In the genomic region with DNA sequence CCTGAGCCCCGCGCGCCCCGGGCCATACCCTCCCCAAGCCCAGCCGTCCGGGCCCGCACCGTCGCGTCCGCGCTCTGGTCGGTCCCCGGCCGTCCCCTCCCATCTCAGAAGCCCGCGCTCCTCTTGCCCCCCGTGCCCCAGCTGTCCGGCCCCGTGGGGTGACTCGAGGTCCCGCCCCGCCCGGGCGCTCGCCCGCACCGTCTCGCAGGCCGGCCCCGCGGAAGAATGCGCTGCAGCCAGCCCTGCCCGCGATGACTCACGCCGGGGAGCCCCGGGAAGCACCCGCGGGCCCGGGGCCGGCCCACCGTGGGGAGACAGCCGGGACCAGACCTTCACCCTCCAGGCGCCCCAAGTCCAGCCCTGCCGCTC, we compare ENCODE assay signal across 8 cellular contexts. TPM values are rescaled to one million over a fixed set of nuclear protein-coding genes. Genes with fewer than 3 reads are reported as not detected.
A peak's percentile ranks its signal among the peaks of the same experiment; 100 is the strongest.
DNase-seq lines count a peak whose midpoint lies in the region; ATAC-seq, FAIRE-seq and TF ChIP-seq lines count a peak whose summit lies in the region.

No MANE protein-coding gene starts in this region.

- no peaks in the 10 kb centered on the region for H3K9me3 Mint-ChIP-seq in activated CD8-positive, alpha-beta T cell treated with anti-CD3 and anti-CD28 coated beads, Interleukin-2, amount 10 ng/mL, durations not matched to agents 7 days and 5 days (ENCODE audit: insufficient read depth)

- DNase-seq in A549 (ENCODE audit: low read depth in 1 of 2, low spot score in 1 of 2) (peak; percentile 81 to 89), HK-2 (ENCODE audit: unreplicated experiment) (peak; percentile 67), fibroblast of the aortic adventitia (ENCODE audit: low read depth) (peak; percentile 60), psoas muscle (peak; percentile 65 to 66), head of caudate nucleus (no peak), NCI-H1417 (lab: John Stamatoyannopoulos, UW) (no peak)
- DNase-seq in activated CD8-positive, alpha-beta T cell treated with anti-CD3 and anti-CD28 coated beads, Interleukin-2, amount 10 ng/mL, durations not matched to agents 7 days and 5 days: peak; percentile 41
- no peak for DNase-seq in central memory CD4-positive, alpha-beta T cell

- H3K27ac ChIP-seq in A549 (peak overlapping the region; percentile 92 to 94), psoas muscle (no peak overlapping the region)

- TF ChIP-seq CTCF in A549 (IDR thresholded peaks at IDR 0.05): no peak
- no peak for TF ChIP-seq CTCF in fibroblast of the aortic adventitia (IDR thresholded peaks at IDR 0.05; ENCODE audit: insufficient read depth, low read length)
- TF ChIP-seq CTCF in psoas muscle (IDR thresholded peaks at IDR 0.05): no peak

- H3K4me2 ChIP-seq in A549: peak overlapping the region; percentile 93

- no CpG with 5 or more reads among the region's 46 CpGs for WGBS in A549 (ENCODE audit: missing lambda C conversion rate)
- 0 to 2% (median 1%) methylated on average over 4 to 46 of the region's 46 CpGs for WGBS in psoas muscle, 3 donors

- H3K9me3 ChIP-seq in A549: no peaks in the 10 kb centered on the region
- H3K9me3 ChIP-seq in psoas muscle: no peaks in the 10 kb centered on the region

- H3K36me3 ChIP-seq in psoas muscle (ENCODE audit: insufficient read depth in 1 of 2, low read depth in 1 of 2): no peaks in the 10 kb centered on the region

- no peak overlapping the region for H3K4me3 Mint-ChIP-seq in activated CD8-positive, alpha-beta T cell treated with anti-CD3 and anti-CD28 coated beads, Interleukin-2, amount 10 ng/mL, durations not matched to agents 7 days and 5 days

- H3K4me1 Mint-ChIP-seq in activated CD8-positive, alpha-beta T cell treated with anti-CD3 and anti-CD28 coated beads, Interleukin-2, amount 10 ng/mL, durations not matched to agents 7 days and 5 days (ENCODE audit: low read depth): peaks cover 44% of the 10 kb centered on the region

- H3K27me3 ChIP-seq in psoas muscle (ENCODE audit: insufficient read depth in 3 of 3, low read length in 2 of 3): peaks cover 0 to 61% (median 26%) of the 10 kb centered on the region in 3 donors

- intact Hi-C loops in psoas muscle (cut with DNase I): no loop called here
- intact Hi-C loops in head of caudate nucleus (cut with DNase I): no loop called here

- no peak for TF ChIP-seq RAD21 in A549 (conservative IDR thresholded peaks at IDR 0.05 in 1 of 2, IDR thresholded peaks at IDR 0.05 in 1 of 2)

- peak; percentile 45 to 68 for ATAC-seq in A549
- ATAC-seq in activated CD8-positive, alpha-beta T cell treated with anti-CD3 and anti-CD28 coated beads, Interleukin-2, amount 10 ng/mL, durations not matched to agents 7 days and 5 days: peak; percentile 31
- peak; percentile 18 to 40 (median 32) for ATAC-seq in psoas muscle

- CTCF ChIA-PET in A549 (lab: Yijun Ruan, JAX): interaction anchor here (0.6 to 9.5 kb wide), 31 partner anchors 10 to 397 kb away, joined by 3 to 75 read pairs (median 6); partner anchors contain the start of genes CDKN1C and NAP1L4
- CTCF ChIA-PET in activated CD8-positive, alpha-beta T cell treated with anti-CD3 and anti-CD28 coated beads, Interleukin-2, amount 10 ng/mL, durations not matched to agents 7 days and 5 days (lab: Charles Lee): interaction anchor here (0.6 to 4.0 kb wide), 31 partner anchors 9 to 543 kb away, joined by 3 to 55 read pairs (median 4); partner anchors contain the start of genes CDKN1C and TSSC4

- no peak overlapping the region for H3K27ac Mint-ChIP-seq in activated CD8-positive, alpha-beta T cell treated with anti-CD3 and anti-CD28 coated beads, Interleukin-2, amount 10 ng/mL, durations not matched to agents 7 days and 5 days

- TF ChIP-seq POLR2A in A549 (IDR thresholded peaks at IDR 0.05; ENCODE audit: low read length): no peak

- peak in 1 of 2 experiments; percentile 18; a peak in 1 of 5 replicates for TF ChIP-seq EP300 in A549 (IDR thresholded peaks at IDR 0.05)

- no peak for FAIRE-seq in A549 (lab: Jason Lieb, UNC)

- POLR2A ChIA-PET in A549 (lab: Yijun Ruan, JAX): interaction anchor here (0.5 to 4.8 kb wide), 30 partner anchors 11 to 1181 kb away, joined by 3 to 74 read pairs (median 5); partner anchors contain the start of genes CARS1, CDKN1C, NAP1L4 and ZNF195
- POLR2A ChIA-PET in activated CD8-positive, alpha-beta T cell treated with anti-CD3 and anti-CD28 coated beads, Interleukin-2, amount 10 ng/mL, durations not matched to agents 7 days and 5 days (lab: Charles Lee): interaction anchor here (0.9 to 2.4 kb wide), 3 partner anchors 12 to 37 kb away, joined by 3 to 7 read pairs (median 6); no protein-coding TSS in a partner anchor

- H3K4me3 ChIP-seq in A549 (peak overlapping the region; percentile 67), fibroblast of the aortic adventitia (ENCODE audit: low read depth, low read length) (peak overlapping the region; percentile 74), psoas muscle (peak overlapping the region; percentile 65)

- peaks cover 26% of the 10 kb centered on the region for H3K27me3 Mint-ChIP-seq in activated CD8-positive, alpha-beta T cell treated with anti-CD3 and anti-CD28 coated beads, Interleukin-2, amount 10 ng/mL, durations not matched to agents 7 days and 5 days (ENCODE audit: low read depth)

- H3K36me3 Mint-ChIP-seq in activated CD8-positive, alpha-beta T cell treated with anti-CD3 and anti-CD28 coated beads, Interleukin-2, amount 10 ng/mL, durations not matched to agents 7 days and 5 days (ENCODE audit: low read depth): no peaks in the 10 kb centered on the region

- H3K4me1 ChIP-seq in A549: peaks cover 35% of the 10 kb centered on the region
- H3K4me1 ChIP-seq in psoas muscle: peaks cover 11% of the 10 kb centered on the region

TF ChIP-seq in A549, 52 proteins besides CTCF, POLR2A, EP300 and RAD21 (continues in another document):
- TF ChIP-seq TFCP2L1 (CRISPR knock-in tag; IDR thresholded peaks at IDR 0.05) (0 out of 2 replicates have a peak, but pooled peaks have one; percentile 35), GATA3 (IDR thresholded peaks at IDR 0.05; ENCODE audit: borderline replicate concordance) (peak; percentile 28; the same call in 1 of the 2 replicates), SMC3 (IDR thresholded peaks at IDR 0.05) (0 out of 3 replicates have a peak, but pooled peaks have one; percentile 3), NPAS2 (CRISPR knock-in tag; IDR thresholded peaks at IDR 0.05; ENCODE audit: borderline replicate concordance) (no peak), REST (IDR thresholded peaks at IDR 0.05) (no peak), CEBPB (IDR thresholded peaks at IDR 0.05) (no peak), KDM5A (IDR thresholded peaks at IDR 0.05) (no peak), FOSL2 (IDR thresholded peaks at IDR 0.05) (peak; percentile 53), FOSL2 (CRISPR knock-in tag; IDR thresholded peaks at IDR 0.05) (peak; percentile 97), TP53 (CRISPR knock-in tag; IDR thresholded peaks at IDR 0.05) (no peak), HEYL (CRISPR knock-in tag; IDR thresholded peaks at IDR 0.05) (no peak), MAZ (IDR thresholded peaks at IDR 0.05; ENCODE audit: borderline replicate concordance, low read depth, low read length) (0 out of 2 replicates have a peak, but pooled peaks have one; percentile 54)

RNA-seq across cellular contexts. Expression of gene PHLDA2, which starts 0.3 kb away (rescaled TPM):
- polyA plus RNA-seq in A549 (2011; rRNA removed) (6.3 and 7.0 TPM in 2 replicates), A549 (2017; fragmentation: RNase III; extraction: RNeasy Plus Mini Kit Qiagen cat#74134 plus additional on column Dnase treatment) (43.6 to 49.6 TPM (median 47.6 TPM) in 3 replicates), psoas muscle (1 to 10 TPM in 1 of 3 donors, under 1 TPM in 2; 0.87 to 7.3 (median 0.97) TPM)
- polyA plus RNA-seq in A549 (2012; cell fraction: cytosol; rRNA removed): 80.1 and 91.2 TPM in 2 replicates
- polyA plus RNA-seq in A549 (2012; cell fraction: nucleus; rRNA removed): 68.3 and 133 TPM in 2 replicates
- polyA minus RNA-seq in A549 (2011; rRNA and poly(A)+ RNA removed): 3.6 and 5.5 TPM in 2 replicates
- 1 to 10 TPM; 1.3 to 2.6 TPM for total RNA-seq in activated CD8-positive, alpha-beta T cell treated with anti-CD3 and anti-CD28 coated beads, Interleukin-2, amount 10 ng/mL, durations not matched to agents 7 days and 5 days
- total RNA-seq in fibroblast of the aortic adventitia (ENCODE audit: low replicate concordance) (1.2 and 3.8 TPM in 2 replicates), psoas muscle (1 to 10 TPM in 1 of 4 donors, under 1 TPM in 3; 0.49 to 1.1 (median 0.69) TPM)

RNA-seq across cellular contexts. Expression of gene CDKN1C, which starts 43.9 kb away (rescaled TPM):
- polyA plus RNA-seq in A549 (2011; rRNA removed): 0.40 and 0.41 TPM in 2 replicates
- polyA plus RNA-seq in A549 (2012; cell fraction: cytosol; rRNA removed): 0.11 and 0.25 TPM in 2 replicates
- polyA plus RNA-seq in A549 (2012; cell fraction: nucleus; rRNA removed): 0.34 and 0.62 TPM in 2 replicates
- 0.16 to 0.36 TPM (median 0.30 TPM) in 3 replicates for polyA plus RNA-seq in A549 (2017; fragmentation: RNase III; extraction: RNeasy Plus Mini Kit Qiagen cat#74134 plus additional on column Dnase treatment)
- polyA minus RNA-seq in A549 (2011; rRNA and poly(A)+ RNA removed): 0.29 TPM in 1 of 2 replicates, not detected in the other
- under 1 TPM; 0.21 to 0.32 TPM for total RNA-seq in activated CD8-positive, alpha-beta T cell treated with anti-CD3 and anti-CD28 coated beads, Interleukin-2, amount 10 ng/mL, durations not matched to agents 7 days and 5 days
- 4.2 and 76.6 TPM in 2 replicates for total RNA-seq in fibroblast of the aortic adventitia (ENCODE audit: low replicate concordance)
- 10 to 100 TPM; 14.3 to 37.7 (median 27.9) TPM for total RNA-seq in psoas muscle
- 10 to 100 TPM; 24.5 to 49.4 (median 30.7) TPM for polyA plus RNA-seq in psoas muscle

Comparison
In these comparisons a context has a peak if more than half of its experiments do, and no peak if none do; other contexts are left out.
1. DNase-seq: peak in A549 (2 of 2), HK-2 (single experiment), activated CD8-positive, alpha-beta T cell treated with anti-CD3 and anti-CD28 coated beads, Interleukin-2, amount 10 ng/mL, durations not matched to agents 7 days and 5 days (single experiment), fibroblast of the aortic adventitia (single experiment) and psoas muscle (2 of 2); none in head of caudate nucleus (0 of 42), NCI-H1417 (0 of 3) and central memory CD4-positive, alpha-beta T cell (single experiment).
2. Peak in every context shown above with its lines, with median percentiles within 50 percentile points of each other: ATAC-seq and H3K4me3 ChIP-seq.